27 cellular contexts compared by ENCODE assay signal in genomic region chr6:33189164-33189563, GRCh38.
"Had no signal": no experiment of that assay in that cellular context is flagged by ENCODE, and none has a peak within 500 bp of the region (broad histone marks: within the 10 kb centered on the region; RNA-seq: fewer than 3 reads in every experiment).

No MANE protein-coding gene starts in this region.

- H3K9me3 Mint-ChIP-seq: naive thymus-derived CD4-positive, alpha-beta T cell; natural killer cell treated with Interleukin-12 subunit alpha and Interleukin-12 subunit beta and Interleukin-15 and Interleukin-18, amount 100 ng/mL, for 72 hours; stimulated activated naive B cell treated with anti-CD40 and anti-IgM and Interleukin-4, amounts not matched to agents 10 μg/mL and 1 μg/mL and 100 μg/mL, for 72 hours had no signal

- H3K27me3 ChIP-seq: pancreas, right lobe of liver, testis, thyroid gland, vagina had no signal

- H3K36me3 Mint-ChIP-seq: natural killer cell treated with Interleukin-12 subunit alpha and Interleukin-12 subunit beta and Interleukin-15 and Interleukin-18, amount 100 ng/mL, for 72 hours had no signal

- H3K27ac Mint-ChIP-seq: naive thymus-derived CD4-positive, alpha-beta T cell; natural killer cell treated with Interleukin-12 subunit alpha and Interleukin-12 subunit beta and Interleukin-15 and Interleukin-18, amount 100 ng/mL, for 72 hours; stimulated activated naive B cell treated with anti-CD40 and anti-IgM and Interleukin-4, amounts not matched to agents 10 μg/mL and 1 μg/mL and 100 μg/mL, for 72 hours had no signal

- H3K9me3 ChIP-seq: heart right ventricle, left lung, mucosa of descending colon, pancreas, psoas muscle, right lobe of liver, stomach, testis, thyroid gland, transverse colon, upper lobe of left lung, vagina had no signal

- H3K4me1 ChIP-seq: right lobe of liver had no signal

- H3K27ac ChIP-seq: heart right ventricle, hepatocyte, left lung, pancreas, psoas muscle, right lobe of liver, stomach, testis, thyroid gland, transverse colon, upper lobe of left lung, vagina had no signal

- H3K4me3 ChIP-seq: heart right ventricle, hepatocyte, left lung, lung, mucosa of descending colon, pancreas, psoas muscle, right lobe of liver, smooth muscle cell, stomach, testis, thyroid gland, transverse colon, upper lobe of left lung, vagina had no signal

- ATAC-seq: heart right ventricle; left colon; mucosa of descending colon; naive thymus-derived CD4-positive, alpha-beta T cell; natural killer cell treated with Interleukin-12 subunit alpha and Interleukin-12 subunit beta and Interleukin-15 and Interleukin-18, amount 100 ng/mL, for 72 hours; pancreas; psoas muscle; right lobe of liver; stimulated activated naive B cell treated with anti-CD40 and anti-IgM and Interleukin-4, amounts not matched to agents 10 μg/mL and 1 μg/mL and 100 μg/mL, for 72 hours; stimulated activated naive CD8-positive, alpha-beta T cell treated with anti-CD3 and anti-CD28 coated beads, Interleukin-15, Interleukin-2, amounts not matched to agents 100 U/mL and 50 U/mL, for 24 hours had no signal

- H3K36me3 ChIP-seq: vagina had no signal

- H3K4me3 Mint-ChIP-seq: naive thymus-derived CD4-positive, alpha-beta T cell; natural killer cell treated with Interleukin-12 subunit alpha and Interleukin-12 subunit beta and Interleukin-15 and Interleukin-18, amount 100 ng/mL, for 72 hours; stimulated activated naive B cell treated with anti-CD40 and anti-IgM and Interleukin-4, amounts not matched to agents 10 μg/mL and 1 μg/mL and 100 μg/mL, for 72 hours had no signal

- DNase-seq: heart right ventricle; islet precursor cell; left colon; midbrain; naive thymus-derived CD4-positive, alpha-beta T cell; nucleus accumbens; right lobe of liver; stimulated activated CD4-positive, alpha-beta T cell treated with anti-CD3 and anti-CD28 coated beads, Interleukin-1b, Interleukin-23, amount 100 ng/mL, for 48 hours; stimulated activated CD4-positive, alpha-beta T cell treated with anti-CD3 and anti-CD28 coated beads, Interleukin-2, amount 100 ng/mL, for 48 hours; stimulated activated CD4-positive, alpha-beta T cell treated with anti-CD3 and anti-CD28 coated beads, Interleukin-4, amount 100 ng/mL, for 4 hours; stimulated activated CD8-positive, alpha-beta memory T cell treated with anti-CD3 and anti-CD28 coated beads, Interleukin-4, amount 100 ng/mL, for 48 hours; stimulated activated naive B cell treated with anti-CD40 and anti-IgM and Interleukin-4, amounts not matched to agents 10 μg/mL and 1 μg/mL and 100 μg/mL, for 72 hours; stimulated activated naive CD8-positive, alpha-beta T cell treated with anti-CD3 and anti-CD28 coated beads, Interleukin-15, Interleukin-2, amounts not matched to agents 100 U/mL and 50 U/mL, for 24 hours; stomach; testis; thyroid gland; transverse colon; upper lobe of left lung had no signal
